Comparison of ENCODE assay signal across 20 cellular contexts in genomic region chr1:2347907-2348306, GRCh38. TPM values are rescaled to one million over a fixed set of nuclear protein-coding genes. Genes with fewer than 3 reads are reported as not detected.
DNase-seq lines count a peak whose midpoint lies in the region; ATAC-seq, FAIRE-seq and TF ChIP-seq lines count a peak whose summit lies in the region.
"Had no signal": no experiment of that assay in that cellular context is flagged by ENCODE, and none has a peak within 500 bp of the region (broad histone marks: within the 10 kb centered on the region; RNA-seq: fewer than 3 reads in every experiment).

No MANE protein-coding gene starts in this region.

- H3K79me2 ChIP-seq in mammary epithelial cell (ENCODE audit: insufficient read depth, low read length): no peaks in the 10 kb centered on the region
- no peaks in the 10 kb centered on the region for H3K79me2 ChIP-seq in HepG2 (ENCODE audit: insufficient read depth, low read length)

- no peak overlapping the region for H3K14ac ChIP-seq in IMR-90 (replicated peaks; ENCODE audit: low read depth, low read length)

- TF ChIP-seq RAD21 in IMR-90 (IDR thresholded peaks at IDR 0.05; ENCODE audit: low read length) (no peak), HepG2 (CRISPR knock-in tag; IDR thresholded peaks at IDR 0.05) (no peak)

- H3K4me3 ChIP-seq in mammary epithelial cell (replicated peaks in 1 of 3; ENCODE audit: insufficient read depth in 1 of 3, low read depth in 2 of 3, low read length in 3 of 3): no peak overlapping the region
- no peak overlapping the region for H3K4me3 ChIP-seq in IMR-90 (ENCODE audit: insufficient read depth, low read depth, low read length)
- H3K4me3 ChIP-seq in HepG2 (replicated peaks in 1 of 3; ENCODE audit: insufficient read depth in 1 of 3, low read depth in 2 of 3, low read length in 3 of 3): peak overlapping the region in 1 of 3 experiments; percentile 18; a peak in 1 of 6 replicates
- H3K4me3 ChIP-seq: BLaER1 treated with 17β-estradiol and CSF1 and Interleukin-3, amounts not matched to agents 10 nM and 100 nM had no signal

- H3K4me3 Mint-ChIP-seq in MCF 10A (ENCODE audit: unreplicated experiment): no peak overlapping the region

- H3K4ac ChIP-seq in IMR-90 (ENCODE audit: low read depth, low read length): no peak overlapping the region

- H3K4me1 Mint-ChIP-seq in MCF 10A (ENCODE audit: insufficient read depth, unreplicated experiment): no peaks in the 10 kb centered on the region

- H2AK5ac ChIP-seq in IMR-90 (ENCODE audit: low read depth, low read length): no peak overlapping the region

- H3K79me1 ChIP-seq in IMR-90 (ENCODE audit: low read depth in 1 of 2, low read length in 2 of 2): no peaks in the 10 kb centered on the region

- TF ChIP-seq CTCF in mammary epithelial cell (conservative IDR thresholded peaks at IDR 0.05 in 1 of 2, IDR thresholded peaks at IDR 0.05 in 1 of 2; ENCODE audit: extremely low read depth in 1 of 2, insufficient read depth in 1 of 2, low read depth in 1 of 2, low read length in 2 of 2): no peak
- no peak for TF ChIP-seq CTCF in MCF 10A (IDR thresholded peaks at IDR 0.05; ENCODE audit: unreplicated experiment)
- no peak for TF ChIP-seq CTCF in IMR-90 (conservative IDR thresholded peaks at IDR 0.05; ENCODE audit: low read depth, low read length)
- 0 out of 2 replicates have a peak, but pooled peaks have one; percentile 23 for TF ChIP-seq CTCF in HepG2 (CRISPR knock-in tag; IDR thresholded peaks at IDR 0.05)

- H3K9me3 ChIP-seq in mammary epithelial cell (replicated peaks; ENCODE audit: insufficient read depth, low read length): no peaks in the 10 kb centered on the region
- H3K9me3 ChIP-seq in IMR-90 (ENCODE audit: control insufficient read depth, insufficient read depth, low read length): no peaks in the 10 kb centered on the region
- no peaks in the 10 kb centered on the region for H3K9me3 ChIP-seq in HepG2 (ENCODE audit: low read length)
- H3K9me3 ChIP-seq: BLaER1 treated with 17β-estradiol and CSF1 and Interleukin-3, amounts not matched to agents 10 nM and 100 nM had no signal

- H3K27me3 ChIP-seq in mammary epithelial cell (ENCODE audit: insufficient read depth, low read length) (no peaks in the 10 kb centered on the region), IMR-90 (ENCODE audit: control insufficient read depth, insufficient read depth, low read length) (no peaks in the 10 kb centered on the region), HepG2 (ENCODE audit: control insufficient read depth in 1 of 2, insufficient read depth in 2 of 2, low read length in 2 of 2) (peaks cover 10 to 63% of the 10 kb centered on the region in 2 experiments)

- H3K27me3 Mint-ChIP-seq in MCF 10A (ENCODE audit: insufficient read depth, unreplicated experiment): no peaks in the 10 kb centered on the region

- in situ Hi-C loops in mammary epithelial cell (cut with MboI; ENCODE audit: low sequenced_read_pairs in 2 of 2) (no loop called here), IMR-90 (cut with MboI; ENCODE audit: low sequenced_read_pairs) (no loop called here), HepG2 (cut with HindIII; ENCODE audit: extremely low pct_ligation_motif_present, low pct_unique_long_range_greater_than_20kb) (no loop called here)

- H3K9me3 Mint-ChIP-seq in MCF 10A (ENCODE audit: unreplicated experiment): no peaks in the 10 kb centered on the region

- TF ChIP-seq POLR2A in IMR-90 (IDR thresholded peaks at IDR 0.05; ENCODE audit: low read depth, low read length) (no peak), HepG2 (IDR thresholded peaks at IDR 0.05; ENCODE audit: insufficient read depth in 1 of 2, low read depth in 2 of 2, low read length in 2 of 2) (no peak)

- H2AFZ ChIP-seq in mammary epithelial cell (ENCODE audit: low read depth, low read length) (no peak overlapping the region), IMR-90 (replicated peaks; ENCODE audit: low read length, poor library complexity) (peak overlapping the region; percentile 63), HepG2 (ENCODE audit: low read length) (no peak overlapping the region)

- no peak overlapping the region for H2BK120ac ChIP-seq in IMR-90 (ENCODE audit: low read depth, low read length)

- FAIRE-seq in HepG2 (lab: Jason Lieb, UNC): no peak
- FAIRE-seq: A204.1 had no signal

- no peak overlapping the region for H2BK15ac ChIP-seq in IMR-90 (ENCODE audit: low read depth, low read length)

- H2BK20ac ChIP-seq in IMR-90 (ENCODE audit: low read depth, low read length): no peak overlapping the region

- no peak overlapping the region for H3K23ac ChIP-seq in IMR-90 (ENCODE audit: low read depth, low read length)

- WGBS in mammary epithelial cell (ENCODE audit: low coverage, missing lambda C conversion rate): 84% methylated on average over 16 of the region's 22 CpGs
- WGBS in IMR-90 (ENCODE audit: extremely low coverage in 2 of 2, insufficient read length in 1 of 2), 2 experiments: 83% methylated on average over 10 of the region's 22 CpGs; no CpG with 5 or more reads in 1 of the 2 experiments
- WGBS in HepG2 (ENCODE audit: low lambda C conversion rate): 12% methylated on average over 10 of the region's 22 CpGs

- DNase-seq in mammary epithelial cell (no peak), MCF 10A (ENCODE audit: unreplicated experiment) (no peak), IMR-90 (no peak), HepG2 (ENCODE audit: low spot score) (no peak), retina (peak; percentile 1), NCI-H146 (lab: John Stamatoyannopoulos, UW) (no peak)
- DNase-seq: DMS79 treated with DMSO at 0.1 percent for 48 hours, NCI-H1048, NCI-H1436 treated with DMSO at 0.1 percent for 48 hours, NCI-H2081, NCI-H510A treated with DMSO at 0.1 percent for 48 hours, NCI-H82, SHP77 had no signal

- ATAC-seq in IMR-90 (ENCODE audit: low read depth) (no peak), HepG2 (peak; percentile 30), HG02884 (IDR thresholded peaks at IDR 0.05; ENCODE audit: unreplicated experiment) (no peak), GM21423 (IDR thresholded peaks at IDR 0.05; ENCODE audit: unreplicated experiment) (no peak)
- ATAC-seq: HCT116, Panc1 had no signal

- no peak overlapping the region for H4K8ac ChIP-seq in IMR-90 (ENCODE audit: low read depth in 2 of 2, low read length in 2 of 2)

- no peak overlapping the region for H3K56ac ChIP-seq in IMR-90 (ENCODE audit: extremely low read depth, insufficient read depth, low read length)

- BruUV-seq in mammary epithelial cell (replicated peaks; lab: Mats Ljungman, UMichigan): no TSS peak
- BruUV-seq in MCF 10A (replicated peaks; lab: Mats Ljungman, UMichigan): no TSS peak
- no TSS peak for BruUV-seq in IMR-90 (replicated peaks; lab: Mats Ljungman, UMichigan)
- no TSS peak for BruUV-seq in HepG2 (replicated peaks; lab: Mats Ljungman, UMichigan)

- no peaks in the 10 kb centered on the region for H4K20me1 ChIP-seq in mammary epithelial cell (ENCODE audit: insufficient read depth, low read length)
- H4K20me1 ChIP-seq in IMR-90 (ENCODE audit: insufficient read depth, low read length): no peaks in the 10 kb centered on the region
- no peaks in the 10 kb centered on the region for H4K20me1 ChIP-seq in HepG2 (ENCODE audit: insufficient read depth, low read length)

- H3K4me2 ChIP-seq in mammary epithelial cell (ENCODE audit: insufficient read depth, low read depth, low read length): no peak overlapping the region
- H3K4me2 ChIP-seq in IMR-90 (ENCODE audit: low read depth, low read length): no peak overlapping the region
- H3K4me2 ChIP-seq in HepG2 (ENCODE audit: low read depth, low read length): peak overlapping the region; percentile 46; the same call in 1 of the 2 replicates
- H3K4me2 ChIP-seq: BLaER1 treated with 17β-estradiol and CSF1 and Interleukin-3, amounts not matched to agents 10 nM and 100 nM; KMS-11 had no signal

- H3K18ac ChIP-seq in IMR-90 (ENCODE audit: low read depth, low read length): no peak overlapping the region

- H4K5ac ChIP-seq in IMR-90 (ENCODE audit: low read depth, low read length): no peak overlapping the region

- no peak overlapping the region for H4K91ac ChIP-seq in IMR-90 (ENCODE audit: insufficient read depth, low read depth, low read length)

- dilution Hi-C loops in mammary epithelial cell (cut with HindIII; ENCODE audit: low sequenced_read_pairs) (loop anchor here (5.0 to 10.0 kb wide), 3 partner anchors 44 to 153 kb away; partner anchors contain the start of genes FAAP20, MORN1 and RER1), IMR-90 (cut with HindIII; ENCODE audit: low sequenced_read_pairs, unreplicated experiment) (no loop called here)

- H3K36me3 Mint-ChIP-seq in MCF 10A (ENCODE audit: insufficient read depth, unreplicated experiment): peaks cover 6% of the 10 kb centered on the region

- no peak overlapping the region for H2BK5ac ChIP-seq in IMR-90 (ENCODE audit: low read depth, low read length, poor library complexity, severe bottlenecking)

- H3K27ac ChIP-seq in mammary epithelial cell (ENCODE audit: insufficient read depth, low read depth, low read length) (no peak overlapping the region), IMR-90 (ENCODE audit: insufficient read depth, low read length) (no peak overlapping the region), HepG2 (ENCODE audit: extremely low read length, insufficient read depth, low read length) (no peak overlapping the region)
- H3K27ac ChIP-seq: BLaER1 treated with 17β-estradiol and CSF1 and Interleukin-3, amounts not matched to agents 10 nM and 100 nM; KMS-11 had no signal

- TF ChIP-seq EP300 in HepG2 (IDR thresholded peaks at IDR 0.05; ENCODE audit: low read depth in 2 of 2, low read length in 2 of 2) (no peak), HepG2 (CRISPR knock-in tag; IDR thresholded peaks at IDR 0.05; ENCODE audit: borderline replicate concordance) (no peak)

- POLR2A ChIA-PET in MCF 10A (lab: Yijun Ruan, JAX): no interaction called here
- POLR2A ChIA-PET in IMR-90 (lab: Charles Lee; ENCODE audit: unreplicated experiment): no interaction called here
- POLR2A ChIA-PET in HepG2 (lab: Yijun Ruan, JAX): no interaction called here

- no peaks in the 10 kb centered on the region for H3K36me3 ChIP-seq in mammary epithelial cell (ENCODE audit: insufficient read depth, low read length)
- no peaks in the 10 kb centered on the region for H3K36me3 ChIP-seq in IMR-90 (ENCODE audit: control insufficient read depth, insufficient read depth, low read length)
- no peaks in the 10 kb centered on the region for H3K36me3 ChIP-seq in HepG2 (replicated peaks in 1 of 2; ENCODE audit: control insufficient read depth in 1 of 2, insufficient read depth in 2 of 2, low read length in 2 of 2)
- H3K36me3 ChIP-seq: BLaER1 treated with 17β-estradiol and CSF1 and Interleukin-3, amounts not matched to agents 10 nM and 100 nM had no signal

- H3K9ac ChIP-seq in mammary epithelial cell (ENCODE audit: insufficient read depth, low read length) (peak overlapping the region; percentile 5), IMR-90 (ENCODE audit: low read depth, low read length) (no peak overlapping the region), HepG2 (ENCODE audit: insufficient read depth, low read depth, low read length) (no peak overlapping the region)
- H3K9ac ChIP-seq: BLaER1 treated with 17β-estradiol and CSF1 and Interleukin-3, amounts not matched to agents 10 nM and 100 nM; KMS-11 had no signal

- H3K4me1 ChIP-seq in mammary epithelial cell (ENCODE audit: insufficient read depth, low read length) (peaks cover 9% of the 10 kb centered on the region), IMR-90 (ENCODE audit: control insufficient read depth, insufficient read depth, low read length) (no peaks in the 10 kb centered on the region), HepG2 (ENCODE audit: insufficient read depth, low read length) (peaks cover 7% of the 10 kb centered on the region; the same call in 1 of the 2 replicates)

- no peak overlapping the region for H3K27ac Mint-ChIP-seq in MCF 10A (ENCODE audit: low read depth, unreplicated experiment)

- intact Hi-C loops in mammary epithelial cell (cut with micrococcal nuclease): no loop called here
- intact Hi-C loops in MCF 10A (cut with micrococcal nuclease): no loop called here
- intact Hi-C loops in IMR-90 (cut with micrococcal nuclease): no loop called here
- intact Hi-C loops in HepG2 (cut with micrococcal nuclease; ENCODE audit: unreplicated experiment): no loop called here

- CTCF ChIA-PET in mammary epithelial cell (lab: Charles Lee; ENCODE audit: low non-redundant PET) (no interaction called here), MCF 10A (lab: Yijun Ruan, JAX) (no interaction called here), IMR-90 (lab: Yijun Ruan, JAX) (no interaction called here), HepG2 (lab: Yijun Ruan, JAX; ENCODE audit: low intra/inter-chr PET ratio, low total read pairs) (no interaction called here)

- no peak overlapping the region for H2AK9ac ChIP-seq in IMR-90 (replicated peaks; ENCODE audit: low read depth, low read length, poor library complexity)

- H3K9me1 ChIP-seq in IMR-90 (ENCODE audit: insufficient read depth, low read length): no peaks in the 10 kb centered on the region

RNA-seq across cellular contexts. Expression of gene MORN1, which starts 43.4 kb away (rescaled TPM):
- total RNA-seq in mammary epithelial cell: 10 to 100 TPM in 1 of 2 donors, 1 to 10 TPM in 1; 9.8 to 12.8 TPM
- polyA plus RNA-seq in mammary epithelial cell: 4.0 TPM
- 9.5 TPM for polyA minus RNA-seq in mammary epithelial cell
- total RNA-seq in MCF 10A (2022): 19.4 and 28.0 TPM in 2 replicates
- 3.0 and 3.6 TPM in 2 replicates for total RNA-seq in IMR-90 (2012; rRNA removed)
- polyA plus RNA-seq in IMR-90 (2012; rRNA removed): 3.5 and 4.2 TPM in 2 replicates
- polyA plus RNA-seq in IMR-90 (2012; cell fraction: cytosol; rRNA removed): 2.4 and 3.1 TPM in 2 replicates
- 12.6 and 13.7 TPM in 2 replicates for polyA plus RNA-seq in IMR-90 (2012; cell fraction: nucleus; rRNA removed; ENCODE audit: low replicate concordance)
- 3.9 and 6.5 TPM in 2 replicates for total RNA-seq in HepG2 (2016; rRNA removed; fragmentation: Illumina TruSeq; extraction: Trizol)
- total RNA-seq in HepG2 (2016; cell fraction: cytosol; rRNA removed; fragmentation: Illumina TruSeq; extraction: Trizol; ENCODE audit: low read depth): 1.5 and 2.2 TPM in 2 replicates
- 3.5 and 5.4 TPM in 2 replicates for total RNA-seq in HepG2 (2016; cell fraction: insoluble cytoplasmic fraction; rRNA removed; fragmentation: Illumina TruSeq; extraction: Trizol)
- 1.7 and 1.8 TPM in 2 replicates for total RNA-seq in HepG2 (2016; cell fraction: membrane; rRNA removed; fragmentation: Illumina TruSeq; extraction: Trizol)
- total RNA-seq in HepG2 (2016; cell fraction: nucleus; rRNA removed; fragmentation: Illumina TruSeq; extraction: Trizol): 6.4 and 6.8 TPM in 2 replicates
- polyA plus RNA-seq in HepG2 (2011; rRNA removed): 2.6 and 3.1 TPM in 2 replicates
- polyA plus RNA-seq in HepG2 (2011; cell fraction: cytosol; rRNA removed): 2.5 and 3.1 TPM in 2 replicates
- polyA plus RNA-seq in HepG2 (2011; cell fraction: nucleus; rRNA removed): 7.8 and 8.8 TPM in 2 replicates
- polyA plus RNA-seq in HepG2 (2012): 1.3 and 1.7 TPM in 2 replicates
- 0.84 and 1.9 TPM in 2 replicates for polyA plus RNA-seq in HepG2 (2016; cell fraction: cytosol; fragmentation: Illumina TruSeq; extraction: Trizol; ENCODE audit: low read depth)
- 2.3 and 3.3 TPM in 2 replicates for polyA plus RNA-seq in HepG2 (2016; cell fraction: insoluble cytoplasmic fraction; fragmentation: Illumina TruSeq; extraction: Trizol; ENCODE audit: low read depth)
- 0.73 and 1.3 TPM in 2 replicates for polyA plus RNA-seq in HepG2 (2016; cell fraction: membrane; fragmentation: Illumina TruSeq; extraction: Trizol; ENCODE audit: low read depth)
- 8.2 and 9.2 TPM in 2 replicates for polyA plus RNA-seq in HepG2 (2016; cell fraction: nucleus; fragmentation: Illumina TruSeq; extraction: Trizol; ENCODE audit: insufficient read depth, low read depth)
- 6.7 and 28.4 TPM in 2 replicates for polyA minus RNA-seq in HepG2 (2011; rRNA and poly(A)+ RNA removed; ENCODE audit: low replicate concordance)
- polyA minus RNA-seq in HepG2 (2011; cell fraction: cytosol; rRNA and poly(A)+ RNA removed): 1.3 and 3.0 TPM in 2 replicates
- 7.5 and 8.9 TPM in 2 replicates for polyA minus RNA-seq in HepG2 (2011; cell fraction: nucleus; rRNA and poly(A)+ RNA removed)

RNA-seq across cellular contexts. Expression of gene RER1, which starts 43.7 kb away (rescaled TPM):
- total RNA-seq in mammary epithelial cell: 100 to 1,000 TPM in 1 of 2 donors, 10 to 100 TPM in 1; 45.5 to 162 TPM
- polyA plus RNA-seq in mammary epithelial cell: 131 TPM
- polyA minus RNA-seq in mammary epithelial cell: 246 TPM
- total RNA-seq in MCF 10A (2022): 172 and 224 TPM in 2 replicates
- total RNA-seq in IMR-90 (2012; rRNA removed): 47.1 and 51.7 TPM in 2 replicates
- 232 and 240 TPM in 2 replicates for polyA plus RNA-seq in IMR-90 (2012; rRNA removed)
- polyA plus RNA-seq in IMR-90 (2012; cell fraction: cytosol; rRNA removed): 56.5 and 249 TPM in 2 replicates
- 139 and 335 TPM in 2 replicates for polyA plus RNA-seq in IMR-90 (2012; cell fraction: nucleus; rRNA removed; ENCODE audit: low replicate concordance)
- 83.9 and 128 TPM in 2 replicates for total RNA-seq in HepG2 (2016; rRNA removed; fragmentation: Illumina TruSeq; extraction: Trizol)
- 51.3 and 72.8 TPM in 2 replicates for total RNA-seq in HepG2 (2016; cell fraction: cytosol; rRNA removed; fragmentation: Illumina TruSeq; extraction: Trizol; ENCODE audit: low read depth)
- 89.5 and 137 TPM in 2 replicates for total RNA-seq in HepG2 (2016; cell fraction: insoluble cytoplasmic fraction; rRNA removed; fragmentation: Illumina TruSeq; extraction: Trizol)
- total RNA-seq in HepG2 (2016; cell fraction: membrane; rRNA removed; fragmentation: Illumina TruSeq; extraction: Trizol): 77.4 and 86.1 TPM in 2 replicates
- total RNA-seq in HepG2 (2016; cell fraction: nucleus; rRNA removed; fragmentation: Illumina TruSeq; extraction: Trizol): 76.0 and 95.5 TPM in 2 replicates
- polyA plus RNA-seq in HepG2 (2011; rRNA removed): 135 and 164 TPM in 2 replicates
- polyA plus RNA-seq in HepG2 (2011; cell fraction: cytosol; rRNA removed): 82.7 and 131 TPM in 2 replicates
- 155 and 197 TPM in 2 replicates for polyA plus RNA-seq in HepG2 (2011; cell fraction: nucleus; rRNA removed)
- 64.5 and 73.8 TPM in 2 replicates for polyA plus RNA-seq in HepG2 (2012)
- polyA plus RNA-seq in HepG2 (2016; cell fraction: cytosol; fragmentation: Illumina TruSeq; extraction: Trizol; ENCODE audit: low read depth): 84.3 and 98.6 TPM in 2 replicates
- polyA plus RNA-seq in HepG2 (2016; cell fraction: insoluble cytoplasmic fraction; fragmentation: Illumina TruSeq; extraction: Trizol; ENCODE audit: low read depth): 87.8 and 97.0 TPM in 2 replicates
- polyA plus RNA-seq in HepG2 (2016; cell fraction: membrane; fragmentation: Illumina TruSeq; extraction: Trizol; ENCODE audit: low read depth): 69.1 and 85.3 TPM in 2 replicates
- polyA plus RNA-seq in HepG2 (2016; cell fraction: nucleus; fragmentation: Illumina TruSeq; extraction: Trizol; ENCODE audit: insufficient read depth, low read depth): 191 and 194 TPM in 2 replicates
- polyA minus RNA-seq in HepG2 (2011; rRNA and poly(A)+ RNA removed; ENCODE audit: low replicate concordance): 95.9 and 234 TPM in 2 replicates
- 32.9 and 45.5 TPM in 2 replicates for polyA minus RNA-seq in HepG2 (2011; cell fraction: cytosol; rRNA and poly(A)+ RNA removed)
- 23.3 and 29.3 TPM in 2 replicates for polyA minus RNA-seq in HepG2 (2011; cell fraction: nucleus; rRNA and poly(A)+ RNA removed)
